In the genomic region with DNA sequence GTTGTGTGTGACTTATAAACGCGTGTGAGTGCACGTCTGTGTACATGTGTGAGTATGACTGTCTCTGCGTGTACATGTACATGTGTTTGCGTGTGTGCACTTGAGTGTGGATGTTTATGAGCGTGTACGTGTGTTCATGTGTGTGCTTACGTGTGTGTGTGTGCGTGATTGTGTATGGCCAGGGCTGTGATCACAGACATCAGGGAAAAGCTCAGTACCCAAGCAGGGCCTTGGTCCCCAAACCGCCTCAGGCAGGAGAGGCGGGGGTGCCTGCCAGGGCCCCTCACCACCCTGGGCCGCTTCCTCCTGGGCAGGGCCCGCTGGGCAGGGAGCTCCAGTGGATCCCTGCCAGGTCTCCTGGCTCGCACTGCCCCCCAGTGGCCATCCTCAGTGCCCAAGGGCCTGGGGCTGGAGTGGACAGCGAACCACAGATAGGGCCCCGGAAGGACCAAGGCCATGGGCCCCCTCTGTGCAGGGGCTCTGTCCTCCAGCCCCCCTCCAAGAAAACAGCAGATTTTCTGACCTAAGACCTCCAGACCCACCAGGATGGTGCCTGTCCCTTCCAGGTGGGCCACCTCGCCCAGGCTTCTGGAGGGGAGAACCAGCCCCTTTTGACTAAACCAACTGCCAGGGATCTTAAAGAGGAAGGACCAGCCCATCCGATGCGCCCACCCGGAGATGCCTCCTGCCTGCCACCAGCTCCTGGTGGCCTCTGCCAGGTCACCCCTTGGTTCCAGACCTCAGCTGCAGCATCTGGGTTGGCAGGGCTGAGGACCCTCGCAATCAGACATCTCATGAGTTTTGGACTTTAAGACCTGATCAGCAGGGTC, we compare ENCODE assay signal across 8 cellular contexts.
DNase-seq lines count a peak whose midpoint lies in the region; ATAC-seq and TF ChIP-seq lines count a peak whose summit lies in the region.

No MANE protein-coding gene starts in this region.

- no peak for TF ChIP-seq POLR2A in transverse colon (IDR thresholded peaks at IDR 0.05)

- H3K18ac ChIP-seq in mesendoderm (ENCODE audit: low read length), result peak overlapping the region; percentile 6

- H4K5ac ChIP-seq in mesendoderm (ENCODE audit: low read length), result no peak overlapping the region

- H2BK15ac ChIP-seq in mesendoderm (replicated peaks; ENCODE audit: low read depth), result no peak overlapping the region

- no peaks in the 10 kb centered on the region for H4K20me1 ChIP-seq in OCI-LY3 (ENCODE audit: insufficient read depth, low read length)

- no peak for TF ChIP-seq EP300 in transverse colon (IDR thresholded peaks at IDR 0.05; ENCODE audit: low read depth)

- H3K56ac ChIP-seq in mesendoderm (ENCODE audit: low read length), result peak overlapping the region; percentile 89

- H3K4me1 ChIP-seq in BE2C, result no peaks in the 10 kb centered on the region
- H3K4me1 ChIP-seq in OCI-LY3 (ENCODE audit: low read length), result no peaks in the 10 kb centered on the region
- peaks cover 5% of the 10 kb centered on the region for H3K4me1 ChIP-seq in mesendoderm (ENCODE audit: control insufficient read depth, low read depth, low read length)
- no peaks in the 10 kb centered on the region for H3K4me1 ChIP-seq in transverse colon

- peak overlapping the region; percentile 99 for H2AK5ac ChIP-seq in mesendoderm (ENCODE audit: low read length)

- H3K27ac ChIP-seq in OCI-LY3 (ENCODE audit: low read length) (no peak overlapping the region), coronary artery (no peak overlapping the region), mesendoderm (ENCODE audit: low read depth, low read length) (no peak overlapping the region), transverse colon (no peak overlapping the region)

- H3K27me3 ChIP-seq in BE2C (no peaks in the 10 kb centered on the region), OCI-LY3 (ENCODE audit: low read depth, low read length) (no peaks in the 10 kb centered on the region), mesendoderm (ENCODE audit: insufficient read depth, low read length, poor library complexity) (no peaks in the 10 kb centered on the region), transverse colon (no peaks in the 10 kb centered on the region)

- no peak overlapping the region for H2AFZ ChIP-seq in OCI-LY3 (ENCODE audit: low read depth, low read length)

- in situ Hi-C loops in GM13977 (cut with MboI; ENCODE audit: low pct_unique_long_range_greater_than_20kb, low sequenced_read_pairs, unreplicated experiment), result no loop called here
- in situ Hi-C loops in transverse colon (cut with MboI; ENCODE audit: low pct_ligation_motif_present in 1 of 4, low pct_unique_long_range_greater_than_20kb in 1 of 4, low sequenced_read_pairs in 3 of 4), result loop anchor here in 1 of 4 donors (25.0 kb wide), 1 partner anchor 373 kb away; no protein-coding TSS in a partner anchor

- DNase-seq in BE2C (peak; percentile 90), GM13977 (ENCODE audit: low spot score) (peak; percentile 71), coronary artery (ENCODE audit: low spot score) (peak; percentile 74), mesendoderm (peak; percentile 73), transverse colon (peak; percentile 65), germinal center (ENCODE audit: low spot score) (no peak)

- ATAC-seq in GM21825 (IDR thresholded peaks at IDR 0.05; ENCODE audit: unreplicated experiment), result no peak

- no peaks in the 10 kb centered on the region; the same call in 1 of the 2 replicates for H3K9me3 ChIP-seq in BE2C
- H3K9me3 ChIP-seq in OCI-LY3 (ENCODE audit: insufficient read depth, low read length), result no peaks in the 10 kb centered on the region
- H3K9me3 ChIP-seq in transverse colon, result no peaks in the 10 kb centered on the region

- H3K36me3 ChIP-seq in BE2C (no peaks in the 10 kb centered on the region; the same call in 1 of the 2 replicates), OCI-LY3 (replicated peaks; ENCODE audit: low read depth, low read length) (no peaks in the 10 kb centered on the region), mesendoderm (ENCODE audit: control insufficient read depth, insufficient read depth, low read length) (no peaks in the 10 kb centered on the region), transverse colon (no peaks in the 10 kb centered on the region)

- no peak overlapping the region for H2BK120ac ChIP-seq in mesendoderm (ENCODE audit: low read depth, low read length)

- no CpG with 5 or more reads among the region's 21 CpGs for WGBS in mesendoderm (ENCODE audit: extremely low coverage, insufficient coverage, low lambda C conversion rate)
- WGBS in transverse colon (ENCODE audit: low coverage in 1 of 2), 2 donors, result 64 to 77% methylated on average over 7 to 19 of the region's 21 CpGs

- peak; percentile 88 for TF ChIP-seq CTCF in BE2C (IDR thresholded peaks at IDR 0.05; ENCODE audit: low read depth, low read length)
- peak; percentile 61 for TF ChIP-seq CTCF in GM13977 (IDR thresholded peaks at IDR 0.05; ENCODE audit: extremely low read depth, insufficient read depth, missing control alignments)
- peak; percentile 56 for TF ChIP-seq CTCF in OCI-LY3 (IDR thresholded peaks at IDR 0.05; ENCODE audit: low read depth, low read length)
- no peak for TF ChIP-seq CTCF in coronary artery (IDR thresholded peaks at IDR 0.05)
- TF ChIP-seq CTCF in transverse colon (IDR thresholded peaks at IDR 0.05), result peak; percentile 64 to 78 (median 68)

- H3K9ac ChIP-seq in OCI-LY3 (ENCODE audit: low read length), result no peak overlapping the region
- H3K9ac ChIP-seq in mesendoderm (ENCODE audit: low read length), result peak overlapping the region; percentile 41

- H3K23ac ChIP-seq in mesendoderm (ENCODE audit: low read length), result no peak overlapping the region

- no peaks in the 10 kb centered on the region for H3K79me1 ChIP-seq in mesendoderm (ENCODE audit: low read length)

- peak overlapping the region; percentile 81 for H3K4ac ChIP-seq in mesendoderm (ENCODE audit: low read depth, low read length)

- H3K4me3 ChIP-seq in BE2C (ENCODE audit: low read depth, low read length) (no peak overlapping the region), OCI-LY3 (ENCODE audit: low read length) (no peak overlapping the region), coronary artery (no peak overlapping the region), mesendoderm (ENCODE audit: low read length) (no peak overlapping the region), transverse colon (no peak overlapping the region)

- H3K79me2 ChIP-seq in OCI-LY3 (ENCODE audit: low read length) (no peaks in the 10 kb centered on the region), mesendoderm (ENCODE audit: control insufficient read depth, insufficient read depth, low read length) (no peaks in the 10 kb centered on the region)

- intact Hi-C loops in transverse colon (cut with DNase I; ENCODE audit: low total_unique reads), result loop anchor here (10.0 kb wide), 1 partner anchor 380 kb away; no protein-coding TSS in a partner anchor

- no peak overlapping the region for H4K8ac ChIP-seq in mesendoderm (ENCODE audit: low read depth, low read length)

- peak overlapping the region; percentile 94 for H2BK5ac ChIP-seq in mesendoderm (ENCODE audit: low read length)

- no peak overlapping the region for H3K4me2 ChIP-seq in OCI-LY3 (ENCODE audit: low read length)
- no peak overlapping the region for H3K4me2 ChIP-seq in mesendoderm (ENCODE audit: low read length)
